Comparison of ENCODE assay signal across 3 cellular contexts in the genomic region with DNA sequence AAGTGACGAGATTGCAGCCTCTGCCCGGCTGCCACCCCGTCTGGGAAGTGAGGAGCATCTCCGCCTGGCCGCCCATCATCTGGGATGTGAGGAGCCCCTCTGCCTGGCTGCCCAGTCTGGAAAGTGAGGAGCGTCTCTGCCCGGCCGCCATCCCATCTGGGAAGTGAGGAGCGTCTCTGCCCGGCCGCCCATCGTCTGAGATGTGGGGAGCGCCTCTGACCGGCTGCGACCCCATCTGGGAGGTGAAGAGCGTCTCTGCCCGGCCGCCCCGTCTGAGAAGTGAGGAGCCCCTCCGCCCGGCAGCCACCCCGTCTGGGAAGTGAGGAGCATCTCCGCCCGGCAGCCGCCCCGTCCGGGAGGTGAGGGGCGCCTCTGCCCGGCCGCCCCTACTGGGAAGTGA.
DNase-seq lines count a peak whose midpoint lies in the region; FAIRE-seq and TF ChIP-seq lines count a peak whose summit lies in the region.
"Not testable (repeated sequence)": the region's sequence is repeated elsewhere in the genome, so short reads cannot be mapped to it uniquely, and the experiment has no call there.

No MANE protein-coding gene starts in this region.

- not testable (repeated sequence) for H3K4me3 Mint-ChIP-seq in glutamatergic neuron (ENCODE audit: unreplicated experiment)

- not testable (repeated sequence) for H3K36me3 Mint-ChIP-seq in glutamatergic neuron (ENCODE audit: unreplicated experiment)

- not testable (repeated sequence) for H3K4me3 ChIP-seq in kidney (ENCODE audit: low read length in 2 of 2)
- H3K4me3 ChIP-seq in testis: peak overlapping the region; percentile 4 to 20

- not testable (repeated sequence) for H3K36me3 ChIP-seq in kidney (ENCODE audit: control insufficient read depth in 1 of 2, insufficient read depth in 2 of 2, low read length in 2 of 2); testis (ENCODE audit: low read depth, missing control alignments)

- H3K27ac Mint-ChIP-seq in glutamatergic neuron (ENCODE audit: unreplicated experiment): peak overlapping the region; percentile 8

- not testable (repeated sequence) for DNase-seq in glutamatergic neuron, testis
- peak; percentile 23 for DNase-seq in kidney

- not testable (repeated sequence) for H3K4me1 Mint-ChIP-seq in glutamatergic neuron (ENCODE audit: low read depth, unreplicated experiment)

- TF ChIP-seq CTCF in glutamatergic neuron (IDR thresholded peaks at IDR 0.05; ENCODE audit: partially characterized antibody, unreplicated experiment); kidney (IDR thresholded peaks at IDR 0.05; ENCODE audit: borderline replicate concordance, extremely low read depth, insufficient read depth); testis (IDR thresholded peaks at IDR 0.05): not testable (repeated sequence)

- H3K27me3 ChIP-seq in testis: not testable (repeated sequence)

- WGBS in testis, 2 donors: 79 to 100% methylated on average over 5 to 23 of the region's 30 CpGs

- H3K9ac ChIP-seq in kidney (ENCODE audit: low read length in 2 of 2): not testable (repeated sequence)

- H3K27me3 Mint-ChIP-seq in glutamatergic neuron (ENCODE audit: unreplicated experiment): not testable (repeated sequence)

- H3K27ac ChIP-seq in kidney (ENCODE audit: low read depth in 2 of 2, low read length in 2 of 2); testis: not testable (repeated sequence)

- not testable (repeated sequence) for FAIRE-seq in kidney (lab: Jason Lieb, UNC)

- not testable (repeated sequence) for H3K9me3 ChIP-seq in kidney (ENCODE audit: control insufficient read depth in 1 of 2, low read length in 2 of 2); testis

- H3K4me1 ChIP-seq in kidney (ENCODE audit: control insufficient read depth in 1 of 2, insufficient read depth in 1 of 2, low read depth in 1 of 2, low read length in 2 of 2); testis: not testable (repeated sequence)

- TF ChIP-seq POLR2A in testis (IDR thresholded peaks at IDR 0.05): not testable (repeated sequence)

- intact Hi-C loops in kidney (cut with DNase I); testis (cut with DNase I; ENCODE audit: low total_unique reads): not testable (repeated sequence)

- H3K9me3 Mint-ChIP-seq in glutamatergic neuron (ENCODE audit: unreplicated experiment): not testable (repeated sequence)
